ENCODE assay signal across 1 cellular context in genomic region chr7:44814956-44815355, GRCh38.
TF ChIP-seq lines count a peak whose summit lies in the region.

No MANE protein-coding gene starts in this region.

TF ChIP-seq in HEK293, 187 proteins besides CTCF, POLR2A, EP300 and RAD21 (continued from another document):
- TF ChIP-seq ZBTB11 (tag by site-specific recombination; conservative IDR thresholded peaks at IDR 0.05; ENCODE audit: low read depth) (no peak), ZNF670 (tag by site-specific recombination; IDR thresholded peaks at IDR 0.05; ENCODE audit: low read depth) (no peak), SP3 (tag by site-specific recombination; IDR thresholded peaks at IDR 0.05) (no peak), ZFHX2 (tag by site-specific recombination; conservative IDR thresholded peaks at IDR 0.05) (no peak), ZNF560 (tag by site-specific recombination; IDR thresholded peaks at IDR 0.05; ENCODE audit: borderline replicate concordance) (no peak), KLF17 (tag by site-specific recombination; IDR thresholded peaks at IDR 0.05) (no peak), PRDM2 (tag by site-specific recombination; IDR thresholded peaks at IDR 0.05; ENCODE audit: borderline replicate concordance) (no peak), ZNF664 (tag by site-specific recombination; IDR thresholded peaks at IDR 0.05) (no peak), ZNF521 (tag by site-specific recombination; IDR thresholded peaks at IDR 0.05) (no peak), SETDB1 (IDR thresholded peaks at IDR 0.05; ENCODE audit: insufficient read length, low read length) (no peak), ZNF19 (tag by site-specific recombination; IDR thresholded peaks at IDR 0.05; ENCODE audit: low read depth) (no peak), ZFP69B (tag by site-specific recombination; IDR thresholded peaks at IDR 0.05) (no peak), SCRT2 (tag by site-specific recombination; IDR thresholded peaks at IDR 0.05) (no peak), GFI1B (tag by site-specific recombination; IDR thresholded peaks at IDR 0.05) (no peak)
- TF ChIP-seq, protein P1, sequence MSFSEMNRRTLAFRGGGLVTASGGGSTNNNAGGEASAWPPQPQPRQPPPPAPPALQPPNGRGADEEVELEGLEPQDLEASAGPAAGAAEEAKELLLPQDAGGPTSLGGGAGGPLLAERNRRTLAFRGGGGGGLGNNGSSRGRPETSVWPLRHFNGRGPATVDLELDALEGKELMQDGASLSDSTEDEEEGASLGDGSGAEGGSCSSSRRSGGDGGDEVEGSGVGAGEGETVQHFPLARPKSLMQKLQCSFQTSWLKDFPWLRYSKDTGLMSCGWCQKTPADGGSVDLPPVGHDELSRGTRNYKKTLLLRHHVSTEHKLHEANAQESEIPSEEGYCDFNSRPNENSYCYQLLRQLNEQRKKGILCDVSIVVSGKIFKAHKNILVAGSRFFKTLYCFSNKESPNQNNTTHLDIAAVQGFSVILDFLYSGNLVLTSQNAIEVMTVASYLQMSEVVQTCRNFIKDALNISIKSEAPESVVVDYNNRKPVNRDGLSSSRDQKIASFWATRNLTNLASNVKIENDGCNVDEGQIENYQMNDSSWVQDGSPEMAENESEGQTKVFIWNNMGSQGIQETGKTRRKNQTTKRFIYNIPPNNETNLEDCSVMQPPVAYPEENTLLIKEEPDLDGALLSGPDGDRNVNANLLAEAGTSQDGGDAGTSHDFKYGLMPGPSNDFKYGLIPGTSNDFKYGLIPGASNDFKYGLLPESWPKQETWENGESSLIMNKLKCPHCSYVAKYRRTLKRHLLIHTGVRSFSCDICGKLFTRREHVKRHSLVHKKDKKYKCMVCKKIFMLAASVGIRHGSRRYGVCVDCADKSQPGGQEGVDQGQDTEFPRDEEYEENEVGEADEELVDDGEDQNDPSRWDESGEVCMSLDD (tag by site-specific recombination; IDR thresholded peaks at IDR 0.05), result no peak
- TF ChIP-seq, protein P2, sequence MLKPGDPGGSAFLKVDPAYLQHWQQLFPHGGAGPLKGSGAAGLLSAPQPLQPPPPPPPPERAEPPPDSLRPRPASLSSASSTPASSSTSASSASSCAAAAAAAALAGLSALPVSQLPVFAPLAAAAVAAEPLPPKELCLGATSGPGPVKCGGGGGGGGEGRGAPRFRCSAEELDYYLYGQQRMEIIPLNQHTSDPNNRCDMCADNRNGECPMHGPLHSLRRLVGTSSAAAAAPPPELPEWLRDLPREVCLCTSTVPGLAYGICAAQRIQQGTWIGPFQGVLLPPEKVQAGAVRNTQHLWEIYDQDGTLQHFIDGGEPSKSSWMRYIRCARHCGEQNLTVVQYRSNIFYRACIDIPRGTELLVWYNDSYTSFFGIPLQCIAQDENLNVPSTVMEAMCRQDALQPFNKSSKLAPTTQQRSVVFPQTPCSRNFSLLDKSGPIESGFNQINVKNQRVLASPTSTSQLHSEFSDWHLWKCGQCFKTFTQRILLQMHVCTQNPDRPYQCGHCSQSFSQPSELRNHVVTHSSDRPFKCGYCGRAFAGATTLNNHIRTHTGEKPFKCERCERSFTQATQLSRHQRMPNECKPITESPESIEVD (tag by site-specific recombination; IDR thresholded peaks at IDR 0.05), result no peak
- TF ChIP-seq, protein P3, sequence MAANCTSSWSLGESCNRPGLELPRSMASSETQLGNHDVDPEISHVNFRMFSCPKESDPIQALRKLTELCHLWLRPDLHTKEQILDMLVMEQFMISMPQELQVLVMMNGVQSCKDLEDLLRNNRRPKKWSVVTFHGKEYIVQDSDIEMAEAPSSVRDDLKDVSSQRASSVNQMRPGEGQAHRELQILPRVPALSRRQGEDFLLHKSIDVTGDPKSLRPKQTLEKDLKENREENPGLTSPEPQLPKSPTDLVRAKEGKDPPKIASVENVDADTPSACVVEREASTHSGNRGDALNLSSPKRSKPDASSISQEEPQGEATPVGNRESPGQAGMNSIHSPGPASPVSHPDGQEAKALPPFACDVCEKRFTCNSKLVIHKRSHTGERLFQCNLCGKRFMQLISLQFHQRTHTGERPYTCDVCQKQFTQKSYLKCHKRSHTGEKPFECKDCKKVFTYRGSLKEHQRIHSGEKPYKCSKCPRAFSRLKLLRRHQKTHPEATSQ (tag by site-specific recombination; IDR thresholded peaks at IDR 0.05), result no peak
